ENCODE assay signal across 12 cellular contexts in genomic region chr1:91582431-91582921, GRCh38.
A peak's percentile ranks its signal among the peaks of the same experiment; 100 is the strongest.
DNase-seq lines count a peak whose midpoint lies in the region; ATAC-seq and TF ChIP-seq lines count a peak whose summit lies in the region.
"Had no signal": no experiment of that assay in that cellular context is flagged by ENCODE, and none has a peak within 500 bp of the region (broad histone marks: within the 10 kb centered on the region; RNA-seq: fewer than 3 reads in every experiment).

No MANE protein-coding gene starts in this region.

- H4K20me1 ChIP-seq in fibroblast of lung (ENCODE audit: control insufficient read depth, extremely low read depth, insufficient read depth, low read length) = no peaks in the 10 kb centered on the region

- no peaks in the 10 kb centered on the region for H3K9me3 Mint-ChIP-seq in activated T-helper 17 cell treated with anti-CD3 and anti-CD28 coated beads, Interleukin-2, amount 50 U/mL, for 72 hours
- no peaks in the 10 kb centered on the region for H3K9me3 Mint-ChIP-seq in type B pancreatic cell
- H3K9me3 Mint-ChIP-seq: activated B cell treated with CpG ODN at 0.5 μM for 24 hours, brain, memory B cell had no signal

- H3K4me3 ChIP-seq in RWPE2 (ENCODE audit: severe bottlenecking) (no peak overlapping the region), fibroblast of lung (replicated peaks in 1 of 4; ENCODE audit: control extremely low read depth in 1 of 4, insufficient read depth in 1 of 4, low read depth in 3 of 4, low read length in 4 of 4) (no peak overlapping the region), skeletal muscle tissue (ENCODE audit: low read length in 3 of 3) (no peak overlapping the region), left lung (no peak overlapping the region)

- no peak overlapping the region for H2AFZ ChIP-seq in fibroblast of lung (ENCODE audit: low read length)

- H3K36me3 Mint-ChIP-seq in activated T-helper 17 cell treated with anti-CD3 and anti-CD28 coated beads, Interleukin-2, amount 50 U/mL, for 72 hours (ENCODE audit: low read depth) = no peaks in the 10 kb centered on the region
- H3K36me3 Mint-ChIP-seq in type B pancreatic cell = no peaks in the 10 kb centered on the region
- H3K36me3 Mint-ChIP-seq: brain, memory B cell had no signal

- H3K36me3 ChIP-seq in RWPE2 (ENCODE audit: low read depth) (no peaks in the 10 kb centered on the region), fibroblast of lung (ENCODE audit: control insufficient read depth, insufficient read depth, low read length) (no peaks in the 10 kb centered on the region), skeletal muscle tissue (ENCODE audit: control insufficient read depth in 3 of 3, insufficient read depth in 3 of 3, low read length in 3 of 3) (no peaks in the 10 kb centered on the region), left lung (no peaks in the 10 kb centered on the region)

- DNase-seq in H4 (ENCODE audit: low spot score) = peak; percentile 48
- DNase-seq in RWPE2 (ENCODE audit: low spot score) = no peak
- peak; percentile 92 to 97 for DNase-seq in fibroblast of lung (ENCODE audit: low read depth in 2 of 2)
- no peak for DNase-seq in left lung
- DNase-seq in type B pancreatic cell (ENCODE audit: extremely low spot score, unreplicated experiment) = no peak
- DNase-seq: activated B cell treated with CpG ODN at 0.5 μM for 24 hours, NCI-H1417 treated with DMSO at 0.1 percent for 48 hours had no signal

- H3K27ac Mint-ChIP-seq in activated T-helper 17 cell treated with anti-CD3 and anti-CD28 coated beads, Interleukin-2, amount 50 U/mL, for 72 hours = no peak overlapping the region
- H3K27ac Mint-ChIP-seq in type B pancreatic cell = no peak overlapping the region
- H3K27ac Mint-ChIP-seq: activated B cell treated with CpG ODN at 0.5 μM for 24 hours, memory B cell had no signal

- H3K4me2 ChIP-seq in fibroblast of lung (ENCODE audit: extremely low read depth, insufficient read depth, low read length) = no peak overlapping the region

- no peaks in the 10 kb centered on the region for H3K27me3 Mint-ChIP-seq in activated T-helper 17 cell treated with anti-CD3 and anti-CD28 coated beads, Interleukin-2, amount 50 U/mL, for 72 hours
- H3K27me3 Mint-ChIP-seq in type B pancreatic cell = peaks cover 8% of the 10 kb centered on the region

- H3K27ac ChIP-seq in RWPE2 (ENCODE audit: poor library complexity, severe bottlenecking) (peak overlapping the region; percentile 13), fibroblast of lung (ENCODE audit: insufficient read depth, low read length) (peak overlapping the region; percentile 92), skeletal muscle tissue (ENCODE audit: low read depth, low read length) (peak overlapping the region; percentile 28), left lung (no peak overlapping the region)

- H3K9ac ChIP-seq in fibroblast of lung (ENCODE audit: insufficient read depth, low read length) = peak overlapping the region; percentile 37
- no peak overlapping the region for H3K9ac ChIP-seq in skeletal muscle tissue (ENCODE audit: low read depth in 1 of 3, low read length in 3 of 3)

- H3K4me1 Mint-ChIP-seq in activated T-helper 17 cell treated with anti-CD3 and anti-CD28 coated beads, Interleukin-2, amount 50 U/mL, for 72 hours = no peaks in the 10 kb centered on the region
- peaks cover 51% of the 10 kb centered on the region for H3K4me1 Mint-ChIP-seq in type B pancreatic cell (ENCODE audit: unreplicated experiment)

- no peaks in the 10 kb centered on the region for H3K79me2 ChIP-seq in fibroblast of lung (ENCODE audit: control insufficient read depth, insufficient read depth, low read length)

- H3K4me1 ChIP-seq in RWPE2 (ENCODE audit: insufficient read depth, poor library complexity, severe bottlenecking) = peaks cover 6% of the 10 kb centered on the region
- H3K4me1 ChIP-seq in fibroblast of lung (ENCODE audit: control insufficient read depth, extremely low read depth, insufficient read depth, low read length) = peaks cover 26% of the 10 kb centered on the region
- peaks cover 0 to 4% (median 0%) of the 10 kb centered on the region in 3 donors for H3K4me1 ChIP-seq in skeletal muscle tissue (ENCODE audit: control insufficient read depth in 3 of 3, insufficient read depth in 3 of 3, low read length in 3 of 3)
- peaks cover 0 to 4% of the 10 kb centered on the region in 2 donors for H3K4me1 ChIP-seq in left lung

- H3K27me3 ChIP-seq in RWPE2 (ENCODE audit: insufficient read depth, poor library complexity, severe bottlenecking) (no peaks in the 10 kb centered on the region), fibroblast of lung (ENCODE audit: control insufficient read depth, insufficient read depth, low read length) (no peaks in the 10 kb centered on the region), skeletal muscle tissue (ENCODE audit: control insufficient read depth in 3 of 3, insufficient read depth in 3 of 3, low read length in 3 of 3) (no peaks in the 10 kb centered on the region), left lung (no peaks in the 10 kb centered on the region)

- H3K4me3 Mint-ChIP-seq in activated T-helper 17 cell treated with anti-CD3 and anti-CD28 coated beads, Interleukin-2, amount 50 U/mL, for 72 hours = no peak overlapping the region
- H3K4me3 Mint-ChIP-seq in type B pancreatic cell = no peak overlapping the region
- H3K4me3 Mint-ChIP-seq: activated B cell treated with CpG ODN at 0.5 μM for 24 hours, brain, memory B cell had no signal

- no peak for TF ChIP-seq CTCF in RWPE2 (IDR thresholded peaks at IDR 0.05; ENCODE audit: poor library complexity, severe bottlenecking)
- no peak for TF ChIP-seq CTCF in fibroblast of lung (conservative IDR thresholded peaks at IDR 0.05 in 1 of 2, IDR thresholded peaks at IDR 0.05 in 1 of 2; ENCODE audit: low read depth in 1 of 2, low read length in 2 of 2)
- TF ChIP-seq CTCF in left lung (IDR thresholded peaks at IDR 0.05) = no peak
- no peak for TF ChIP-seq CTCF in type B pancreatic cell (conservative IDR thresholded peaks at IDR 0.05)

- intact Hi-C loops in left lung (cut with DNase I) = no loop called here

- H3K9me3 ChIP-seq in RWPE2 (ENCODE audit: severe bottlenecking) = no peaks in the 10 kb centered on the region
- H3K9me3 ChIP-seq in fibroblast of lung (ENCODE audit: control insufficient read depth, insufficient read depth, low read depth, low read length) = no peaks in the 10 kb centered on the region
- no peaks in the 10 kb centered on the region for H3K9me3 ChIP-seq in skeletal muscle tissue (ENCODE audit: control insufficient read depth in 3 of 3, low read length in 3 of 3)
- no peaks in the 10 kb centered on the region for H3K9me3 ChIP-seq in left lung

- ATAC-seq in RWPE2 (ENCODE audit: low read depth) (peak; percentile 95), left lung (no peak), GM19035 (IDR thresholded peaks at IDR 0.05; ENCODE audit: unreplicated experiment) (no peak)
- ATAC-seq in activated T-helper 17 cell treated with anti-CD3 and anti-CD28 coated beads, Interleukin-2, amount 50 U/mL, for 72 hours (replicated peaks) = no peak

Comparison
In these comparisons a context has a peak if more than half of its experiments do, and no peak if none do; other contexts are left out.
1. DNase-seq: peak in H4 (single experiment) and fibroblast of lung (2 of 2); none in RWPE2 (single experiment), left lung (0 of 2) and type B pancreatic cell (single experiment).
2. H3K27ac ChIP-seq: peak in RWPE2 (single experiment), fibroblast of lung (single experiment) and skeletal muscle tissue (single experiment); none in left lung (0 of 2).